Comparison of ENCODE assay signal across 9 cellular contexts in genomic region chr3:62874398-62875102, GRCh38. TPM values are rescaled to one million over a fixed set of nuclear protein-coding genes. Genes with fewer than 3 reads are reported as not detected.
DNase-seq lines count a peak whose midpoint lies in the region; ATAC-seq, FAIRE-seq and TF ChIP-seq lines count a peak whose summit lies in the region.
"Had no signal": no experiment of that assay in that cellular context is flagged by ENCODE, and none has a peak within 500 bp of the region (broad histone marks: within the 10 kb centered on the region; RNA-seq: fewer than 3 reads in every experiment).

No MANE protein-coding gene starts in this region.

- no peaks in the 10 kb centered on the region for H3K36me3 ChIP-seq in mesendoderm (ENCODE audit: control insufficient read depth, insufficient read depth, low read length)

- POLR2A ChIA-PET in A549 (lab: Yijun Ruan, JAX) = no interaction called here

- peak overlapping the region; percentile 8 for H3K18ac ChIP-seq in mesendoderm (ENCODE audit: low read length)

- H2BK120ac ChIP-seq in mesendoderm (ENCODE audit: low read depth, low read length) = no peak overlapping the region

- H3K27ac ChIP-seq in A549 (peak overlapping the region in 1 of 2 experiments; percentile 67; a peak in 3 of 6 replicates), caudate nucleus (ENCODE audit: low read depth, low read length) (peak overlapping the region; percentile 24), mesendoderm (ENCODE audit: low read depth, low read length) (peak overlapping the region; percentile 73)

- H4K8ac ChIP-seq in mesendoderm (ENCODE audit: low read depth, low read length) = no peak overlapping the region

- DNase-seq in A549 (ENCODE audit: low read depth in 1 of 2, low spot score in 1 of 2) (no peak), HuH-7 (ENCODE audit: low spot score) (peak; percentile 8), caudate nucleus (lab: John Stamatoyannopoulos, UW) (peak in 16 of 61 donors; percentile 9 to 77 (median 48)), mesendoderm (no peak), GM19240 (ENCODE audit: insufficient read length, low spot score) (no peak), HK-2 (ENCODE audit: unreplicated experiment) (no peak), AG08395 (ENCODE audit: low spot score) (no peak)
- DNase-seq: DND-41 had no signal

- WGBS in A549 (ENCODE audit: missing lambda C conversion rate) = 7% methylated on average over 16 of the region's 70 CpGs
- WGBS in mesendoderm (ENCODE audit: extremely low coverage, insufficient coverage, low lambda C conversion rate) = no CpG with 5 or more reads among the region's 70 CpGs

- H3K4me2 ChIP-seq in A549 = peak overlapping the region; percentile 85
- peak overlapping the region; percentile 94 for H3K4me2 ChIP-seq in mesendoderm (ENCODE audit: low read length)

- H4K5ac ChIP-seq in mesendoderm (ENCODE audit: low read length) = no peak overlapping the region

- H3K9ac ChIP-seq in mesendoderm (ENCODE audit: low read length) = peak overlapping the region; percentile 71

- H2AK5ac ChIP-seq in mesendoderm (ENCODE audit: low read length) = no peak overlapping the region

- H3K79me1 ChIP-seq in mesendoderm (ENCODE audit: low read length) = no peaks in the 10 kb centered on the region

- H3K4me1 ChIP-seq in A549 (no peaks in the 10 kb centered on the region), mesendoderm (ENCODE audit: control insufficient read depth, low read depth, low read length) (peaks cover 5% of the 10 kb centered on the region)

- peak overlapping the region; percentile 93 for H3K56ac ChIP-seq in mesendoderm (ENCODE audit: low read length)

- H3K4ac ChIP-seq in mesendoderm (ENCODE audit: low read depth, low read length) = no peak overlapping the region

- no peaks in the 10 kb centered on the region for H3K9me3 ChIP-seq in A549

- H3K4me3 ChIP-seq in A549 (peak overlapping the region; percentile 48), mesendoderm (ENCODE audit: low read length) (peak overlapping the region; percentile 67)

- CTCF ChIA-PET in A549 (lab: Yijun Ruan, JAX) = interaction anchor here (1.3 kb wide), 1 partner anchor 19 kb away, joined by 3 read pairs; no protein-coding TSS in a partner anchor

- TF ChIP-seq POLR2A in A549 (IDR thresholded peaks at IDR 0.05; ENCODE audit: low read length) = no peak

- H3K23ac ChIP-seq in mesendoderm (ENCODE audit: low read length) = peak overlapping the region; percentile 75

- ATAC-seq in A549 (peak in 1 of 2 experiments; percentile 63; a peak in 5 of 6 replicates), GM21367 (IDR thresholded peaks at IDR 0.05; ENCODE audit: unreplicated experiment) (no peak)

- TF ChIP-seq EP300 in A549 (IDR thresholded peaks at IDR 0.05) = no peak

- H2BK5ac ChIP-seq in mesendoderm (ENCODE audit: low read length) = peak overlapping the region; percentile 64

- no peak for FAIRE-seq in A549 (lab: Jason Lieb, UNC)

- H3K27me3 ChIP-seq in mesendoderm (ENCODE audit: insufficient read depth, low read length, poor library complexity) = no peaks in the 10 kb centered on the region

- H3K79me2 ChIP-seq in mesendoderm (ENCODE audit: control insufficient read depth, insufficient read depth, low read length) = no peaks in the 10 kb centered on the region

- no peak for TF ChIP-seq CTCF in A549 (IDR thresholded peaks at IDR 0.05)

- TF ChIP-seq RAD21 in A549 (conservative IDR thresholded peaks at IDR 0.05 in 1 of 2, IDR thresholded peaks at IDR 0.05 in 1 of 2) = no peak

- no peak overlapping the region for H2BK15ac ChIP-seq in mesendoderm (replicated peaks; ENCODE audit: low read depth)

TF ChIP-seq in A549, 52 proteins besides CTCF, POLR2A, EP300 and RAD21:
- TF ChIP-seq FOXS1 (CRISPR knock-in tag; IDR thresholded peaks at IDR 0.05) (no peak), RNF2 (IDR thresholded peaks at IDR 0.05; ENCODE audit: borderline replicate concordance, low read depth) (no peak), ZC3H11A (IDR thresholded peaks at IDR 0.05) (no peak), SMC3 (IDR thresholded peaks at IDR 0.05) (no peak), HMGXB4 (CRISPR knock-in tag; IDR thresholded peaks at IDR 0.05; ENCODE audit: borderline replicate concordance) (no peak), ZSCAN20 (CRISPR knock-in tag; IDR thresholded peaks at IDR 0.05) (no peak)
- TF ChIP-seq, protein P1, sequence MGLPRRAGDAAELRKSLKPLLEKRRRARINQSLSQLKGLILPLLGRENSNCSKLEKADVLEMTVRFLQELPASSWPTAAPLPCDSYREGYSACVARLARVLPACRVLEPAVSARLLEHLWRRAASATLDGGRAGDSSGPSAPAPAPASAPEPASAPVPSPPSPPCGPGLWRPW (IDR thresholded peaks at IDR 0.05) = no peak
TF ChIP-seq in A549: peak in this region for 0.

RNA-seq across cellular contexts. Expression of gene CADPS, which starts 0.7 kb away (rescaled TPM):
- not detected in 2 replicates for polyA plus RNA-seq in A549 (2011; rRNA removed)
- polyA plus RNA-seq in A549 (2012; cell fraction: cytosol; rRNA removed) = not detected in 2 replicates
- polyA plus RNA-seq in A549 (2012; cell fraction: nucleus; rRNA removed) = not detected in 2 replicates
- polyA plus RNA-seq in A549 (2017; fragmentation: RNase III; extraction: RNeasy Plus Mini Kit Qiagen cat#74134 plus additional on column Dnase treatment) = not detected in 3 replicates
- polyA minus RNA-seq in A549 (2011; rRNA and poly(A)+ RNA removed) = not detected in 2 replicates
- 5.3 TPM for polyA plus RNA-seq in mesendoderm (2013, experiment 1 of 2)
- polyA plus RNA-seq in mesendoderm (2013, experiment 2 of 2) = 5.6 TPM
